8 cellular contexts compared by ENCODE assay signal in genomic region chr2:24365051-24365450, GRCh38. TPM values are rescaled to one million over a fixed set of nuclear protein-coding genes. Genes with fewer than 3 reads are reported as not detected.
DNase-seq lines count a peak whose midpoint lies in the region; ATAC-seq and TF ChIP-seq lines count a peak whose summit lies in the region.

No MANE protein-coding gene starts in this region.

- no peak overlapping the region for H3K4me3 Mint-ChIP-seq in osteocyte (ENCODE audit: unreplicated experiment)
- no peak overlapping the region for H3K4me3 Mint-ChIP-seq in T-helper 2 cell treated with Interferon-gamma antibody and Interleukin-4, amounts not matched to agents 5 μg/mL and 100 μg/mL, for 36 hours

- TF ChIP-seq POLR2A in erythroblast (IDR thresholded peaks at IDR 0.05; ENCODE audit: low read length), result no peak

- TF ChIP-seq CTCF in osteocyte (IDR thresholded peaks at IDR 0.05), result no peak

- DNase-seq in DMS 273 (lab: John Stamatoyannopoulos, UW; ENCODE audit: unreplicated experiment), result peak; percentile 78
- DNase-seq in NCI-H2196 (lab: John Stamatoyannopoulos, UW; ENCODE audit: unreplicated experiment), result peak; percentile 93
- peak; percentile 67 to 70 for DNase-seq in erythroblast (lab: John Stamatoyannopoulos, UW)
- no peak for DNase-seq in osteocyte (ENCODE audit: extremely low spot score, unreplicated experiment)
- DNase-seq in activated CD8-positive, alpha-beta memory T cell treated with anti-CD3 and anti-CD28 coated beads, Interleukin-2, amount 50 U/mL, for 48 hours, result no peak
- DNase-seq in T-helper 2 cell treated with Interferon-gamma antibody and Interleukin-4, amounts not matched to agents 5 μg/mL and 100 μg/mL, for 36 hours (ENCODE audit: low spot score), result no peak
- no peak for DNase-seq in activated CD4-positive, alpha-beta T cell treated with anti-CD3 and anti-CD28 coated beads for 4 hours

- no peak for ATAC-seq in HG03520 (IDR thresholded peaks at IDR 0.05; ENCODE audit: unreplicated experiment)

- H3K9me3 Mint-ChIP-seq in osteocyte (ENCODE audit: unreplicated experiment), result no peaks in the 10 kb centered on the region
- H3K9me3 Mint-ChIP-seq in T-helper 2 cell treated with Interferon-gamma antibody and Interleukin-4, amounts not matched to agents 5 μg/mL and 100 μg/mL, for 36 hours, result no peaks in the 10 kb centered on the region

- H3K4me1 Mint-ChIP-seq in osteocyte (ENCODE audit: unreplicated experiment), result peaks cover 25% of the 10 kb centered on the region
- H3K4me1 Mint-ChIP-seq in T-helper 2 cell treated with Interferon-gamma antibody and Interleukin-4, amounts not matched to agents 5 μg/mL and 100 μg/mL, for 36 hours (ENCODE audit: low read depth), result peaks cover 9% of the 10 kb centered on the region

- no peaks in the 10 kb centered on the region for H3K36me3 Mint-ChIP-seq in osteocyte (ENCODE audit: unreplicated experiment)
- H3K36me3 Mint-ChIP-seq in T-helper 2 cell treated with Interferon-gamma antibody and Interleukin-4, amounts not matched to agents 5 μg/mL and 100 μg/mL, for 36 hours (ENCODE audit: low read depth), result no peaks in the 10 kb centered on the region

- H3K27me3 Mint-ChIP-seq in osteocyte (ENCODE audit: unreplicated experiment), result no peaks in the 10 kb centered on the region
- H3K27me3 Mint-ChIP-seq in T-helper 2 cell treated with Interferon-gamma antibody and Interleukin-4, amounts not matched to agents 5 μg/mL and 100 μg/mL, for 36 hours (ENCODE audit: low read depth), result peaks cover 2% of the 10 kb centered on the region

- peak overlapping the region; percentile 79 for H3K27ac Mint-ChIP-seq in osteocyte (ENCODE audit: unreplicated experiment)
- no peak overlapping the region for H3K27ac Mint-ChIP-seq in T-helper 2 cell treated with Interferon-gamma antibody and Interleukin-4, amounts not matched to agents 5 μg/mL and 100 μg/mL, for 36 hours

RNA-seq across cellular contexts. Expression of gene ITSN2, which starts 4.7 kb away (rescaled TPM):
- 31.7 and 32.1 TPM in 2 replicates for total RNA-seq in osteocyte

Comparison
In these comparisons a context has a peak if more than half of its experiments do, and no peak if none do; other contexts are left out.
1. DNase-seq: peak in DMS 273 (single experiment), NCI-H2196 (single experiment) and erythroblast (2 of 2); none in osteocyte (single experiment), activated CD8-positive, alpha-beta memory T cell treated with anti-CD3 and anti-CD28 coated beads, Interleukin-2, amount 50 U/mL, for 48 hours (single experiment), T-helper 2 cell treated with Interferon-gamma antibody and Interleukin-4, amounts not matched to agents 5 μg/mL and 100 μg/mL, for 36 hours (single experiment) and activated CD4-positive, alpha-beta T cell treated with anti-CD3 and anti-CD28 coated beads for 4 hours (0 of 2).